1 cellular context compared by ENCODE assay signal in the genomic region with DNA sequence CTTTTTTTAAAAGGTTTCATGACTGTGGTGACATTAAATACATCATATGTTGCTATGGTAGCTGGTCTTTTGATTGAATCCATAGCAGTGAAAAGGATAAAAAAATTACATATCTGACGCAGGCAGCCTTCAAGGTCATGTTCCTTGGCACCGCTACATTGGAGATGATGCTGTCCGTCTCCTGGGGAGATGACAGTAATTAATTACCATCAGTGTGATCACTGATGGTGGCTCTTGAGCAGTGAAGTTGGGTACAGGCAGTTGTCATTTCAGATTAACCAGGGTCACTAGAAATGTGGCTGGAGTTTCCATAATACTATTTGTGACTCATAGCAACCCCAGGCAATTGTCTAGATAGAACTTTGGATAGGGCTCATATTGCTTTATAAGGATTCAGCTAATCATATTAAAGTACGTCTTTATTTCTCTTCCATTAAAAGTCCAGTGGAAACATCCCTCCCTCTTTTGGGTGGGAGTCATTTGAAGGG.
A peak's percentile ranks its signal among the peaks of the same experiment; 100 is the strongest.
TF ChIP-seq lines count a peak whose summit lies in the region.

No MANE protein-coding gene starts in this region.

TF ChIP-seq in SK-N-SH, 30 proteins besides CTCF, POLR2A, EP300 and RAD21 (continued from another document):
- TF ChIP-seq TEAD4 (IDR thresholded peaks at IDR 0.05; ENCODE audit: borderline replicate concordance, insufficient read depth) (no peak), JUND (IDR thresholded peaks at IDR 0.05) (peak; percentile 70), FOSL2 (IDR thresholded peaks at IDR 0.05; ENCODE audit: borderline replicate concordance, low read depth) (peak; percentile 68; the same call in 1 of the 2 replicates), MXI1 (IDR thresholded peaks at IDR 0.05; ENCODE audit: low read depth, low read length) (peak; percentile 1; the same call in 1 of the 2 replicates)
